Comparison of ENCODE assay signal across 19 cellular contexts in the genomic region with DNA sequence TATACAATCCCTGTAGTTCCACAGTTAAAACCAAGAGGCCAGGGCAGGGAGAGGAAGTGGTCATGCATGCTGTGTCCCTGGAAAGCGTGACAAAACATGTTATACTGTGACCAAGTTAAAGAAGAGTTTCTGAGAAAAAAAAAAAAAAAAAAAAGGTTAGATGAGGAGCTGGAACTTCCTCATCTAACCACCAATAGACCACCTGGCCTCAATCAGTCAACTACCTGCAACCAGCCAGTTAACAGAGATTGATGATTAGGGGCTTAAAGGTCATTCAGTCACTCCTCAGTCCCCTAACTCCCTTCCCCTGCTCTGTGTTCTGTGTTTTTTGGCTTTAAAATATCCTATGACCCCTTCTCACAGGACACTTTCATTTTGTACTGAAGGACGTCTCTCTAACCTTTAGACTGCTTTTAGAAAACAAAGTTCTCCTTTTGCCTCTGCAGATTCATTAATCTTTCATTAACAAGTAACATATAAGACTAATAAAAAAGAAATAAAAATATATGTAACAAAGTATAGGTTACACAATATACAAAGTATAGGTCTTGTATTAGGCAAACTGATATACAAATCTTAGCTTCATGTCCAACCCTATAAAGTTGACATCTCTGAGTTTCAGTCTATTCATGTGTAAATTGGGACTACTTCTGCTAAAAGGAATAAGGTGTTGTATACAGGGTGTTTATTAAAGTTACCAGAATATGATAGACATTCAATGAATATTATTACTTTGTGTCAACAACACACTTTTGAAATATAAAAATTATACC.
A peak's percentile ranks its signal among the peaks of the same experiment; 100 is the strongest.
DNase-seq lines count a peak whose midpoint lies in the region; ATAC-seq, FAIRE-seq and TF ChIP-seq lines count a peak whose summit lies in the region.
"Had no signal": no experiment of that assay in that cellular context is flagged by ENCODE, and none has a peak within 500 bp of the region (broad histone marks: within the 10 kb centered on the region; RNA-seq: fewer than 3 reads in every experiment).

No MANE protein-coding gene starts in this region.

- H2AFZ ChIP-seq in H1 (ENCODE audit: low read length), result peak overlapping the region; percentile 85; the same call in 1 of the 2 replicates

- H3K4me3 ChIP-seq in H1 (ENCODE audit: extremely low read depth in 1 of 4, insufficient read depth in 2 of 4, low read depth in 3 of 4, low read length in 4 of 4), result no peak overlapping the region
- H3K4me3 ChIP-seq: left ventricle myocardium inferior, right lobe of liver had no signal

- FAIRE-seq in H1 (lab: Jason Lieb, UNC), result no peak

- no peak for TF ChIP-seq EP300 in H1 (IDR thresholded peaks at IDR 0.05; ENCODE audit: borderline replicate concordance in 1 of 2, low read depth in 2 of 2, low read length in 2 of 2)

- no peak overlapping the region for H3K4me2 ChIP-seq in H1 (ENCODE audit: insufficient read depth in 1 of 2, low read depth in 2 of 2, low read length in 2 of 2)
- H3K4me2 ChIP-seq: SK-N-SH had no signal

- H3K27ac ChIP-seq in H1 (ENCODE audit: low read depth, low read length), result no peak overlapping the region
- H3K27ac ChIP-seq: left ventricle myocardium inferior, right lobe of liver had no signal

- no peak overlapping the region for H2AK5ac ChIP-seq in H1 (ENCODE audit: low read depth, low read length)

- no peak overlapping the region for H2BK120ac ChIP-seq in H1 (replicated peaks; ENCODE audit: low read depth, low read length)

- H4K8ac ChIP-seq in H1 (ENCODE audit: extremely low read depth, insufficient read depth, low read length), result no peak overlapping the region

- POLR2A ChIA-PET in H1 (lab: Charles Lee; ENCODE audit: partially characterized antibody), result no interaction called here

- H2BK12ac ChIP-seq in H1 (ENCODE audit: low read depth, low read length), result no peak overlapping the region

- H3K4me1 ChIP-seq in H1 (replicated peaks in 1 of 4; ENCODE audit: control insufficient read depth in 3 of 4, insufficient read depth in 4 of 4, low read length in 3 of 4), result no peaks in the 10 kb centered on the region
- H3K4me1 ChIP-seq: left ventricle myocardium inferior, right lobe of liver had no signal

- H3K79me1 ChIP-seq in H1 (ENCODE audit: low read depth, low read length), result no peaks in the 10 kb centered on the region

- H3K27me3 ChIP-seq in H1 (replicated peaks in 1 of 4; ENCODE audit: control insufficient read depth in 3 of 4, extremely low read depth in 1 of 4, insufficient read depth in 3 of 4, low read length in 3 of 4), result no peaks in the 10 kb centered on the region
- H3K27me3 ChIP-seq: right lobe of liver had no signal

- no peaks in the 10 kb centered on the region for H4K20me1 ChIP-seq in H1 (replicated peaks in 1 of 2; ENCODE audit: control insufficient read depth in 1 of 2, insufficient read depth in 2 of 2, low read length in 2 of 2)

- no peak overlapping the region for H2BK20ac ChIP-seq in H1 (ENCODE audit: low read length)

- no peak overlapping the region for H3K18ac ChIP-seq in H1 (ENCODE audit: extremely low read depth, low read length)

- no peaks in the 10 kb centered on the region for H3K9me3 ChIP-seq in H1 (ENCODE audit: insufficient read depth in 2 of 2, low read depth in 1 of 2, low read length in 1 of 2)
- H3K9me3 ChIP-seq: left ventricle myocardium inferior, right lobe of liver, SK-N-SH had no signal

- H3K23ac ChIP-seq in H1 (ENCODE audit: insufficient read length), result no peak overlapping the region

- no peak overlapping the region for H3K9ac ChIP-seq in H1 (replicated peaks in 1 of 4; ENCODE audit: extremely low read depth in 1 of 4, low read depth in 3 of 4, low read length in 3 of 4)
- H3K9ac ChIP-seq: SK-N-SH had no signal

- H3K14ac ChIP-seq in H1 (ENCODE audit: insufficient read length), result no peak overlapping the region

- H4K91ac ChIP-seq in H1 (replicated peaks; ENCODE audit: insufficient read length, low read length), result no peak overlapping the region

- H3K23me2 ChIP-seq in H1 (ENCODE audit: low read depth, low read length), result peaks cover 2% of the 10 kb centered on the region; the same call in 1 of the 2 replicates

- no peak for TF ChIP-seq POLR2A in H1 (IDR thresholded peaks at IDR 0.05; ENCODE audit: control extremely low read depth in 1 of 2, low read depth in 2 of 2, low read length in 2 of 2)

- H3K56ac ChIP-seq in H1 (replicated peaks; ENCODE audit: insufficient read length, low read depth, low read length), result no peak overlapping the region

- no peak for TF ChIP-seq CTCF in H1 (IDR thresholded peaks at IDR 0.05; ENCODE audit: control extremely low read depth in 1 of 3, insufficient read depth in 1 of 3, low read depth in 1 of 3, low read length in 3 of 3)

- WGBS in H1 (ENCODE audit: extremely low coverage in 1 of 2, insufficient coverage in 1 of 2, insufficient read length in 1 of 2, insufficient replicate concordance in 2 of 2, low coverage in 1 of 2, low lambda C conversion rate in 2 of 2, missing lambda C conversion rate in 1 of 2), 2 experiments, result 97% methylated on average over 2 of the region's 2 CpGs; no CpG with 5 or more reads in 1 of the 2 experiments

- DNase-seq in H1 (ENCODE audit: low read depth in 1 of 2, low spot score in 2 of 2) (no peak), NCI-H774 (lab: John Stamatoyannopoulos, UW) (no peak), inferior parietal cortex (ENCODE audit: extremely low spot score) (no peak), SKM-1 treated with dmso at 0.1 percent for 144 hours (lab: John Stamatoyannopoulos, UW; ENCODE audit: unreplicated experiment) (no peak), COR-L47 (lab: John Stamatoyannopoulos, UW) (no peak)
- DNase-seq: activated B cell treated with CpG ODN at 0.5 μM for 24 hours; activated naive CD8-positive, alpha-beta T cell treated with anti-CD3 and anti-CD28 coated beads, Interleukin-2, amount 10 ng/mL, durations not matched to agents 7 days and 5 days; activated T-cell treated with anti-CD3 and anti-CD28 coated beads for 4 hours; DMS53; glutamatergic neuron; left ventricle myocardium inferior; NCI-H1930; NK-92 treated with Interleukin-12 subunit alpha and Interleukin-12 subunit beta, amount 100 ng/mL, for 24 hours; right lobe of liver; SK-N-SH; stimulated activated naive CD8-positive, alpha-beta T cell treated with anti-CD3 and anti-CD28 coated beads, Interleukin-15, Interleukin-2, amounts not matched to agents 100 U/mL and 50 U/mL, for 24 hours had no signal

- H3K79me2 ChIP-seq in H1 (ENCODE audit: control insufficient read depth in 1 of 2, insufficient read depth in 2 of 2, low read length in 2 of 2), result no peaks in the 10 kb centered on the region

- H3K4ac ChIP-seq in H1 (replicated peaks; ENCODE audit: insufficient read length, low read depth, low read length), result no peak overlapping the region

- H2BK5ac ChIP-seq in H1 (ENCODE audit: low read depth, low read length), result no peak overlapping the region

- peak; percentile 60 for ATAC-seq in GM18861 (IDR thresholded peaks at IDR 0.05; ENCODE audit: unreplicated experiment)
- ATAC-seq in GM21786 (IDR thresholded peaks at IDR 0.05; ENCODE audit: unreplicated experiment), result peak; percentile 65
- ATAC-seq in HG03354 (IDR thresholded peaks at IDR 0.05; ENCODE audit: poor library complexity, severe bottlenecking, unreplicated experiment), result peak; percentile 75
- ATAC-seq: right lobe of liver; stimulated activated naive CD8-positive, alpha-beta T cell treated with anti-CD3 and anti-CD28 coated beads, Interleukin-15, Interleukin-2, amounts not matched to agents 100 U/mL and 50 U/mL, for 24 hours had no signal

- CTCF ChIA-PET in H1 (lab: Charles Lee; ENCODE audit: partially characterized antibody), result no interaction called here

- H2BK15ac ChIP-seq in H1 (ENCODE audit: low read length), result no peak overlapping the region

- TF ChIP-seq RAD21 in H1 (IDR thresholded peaks at IDR 0.05 in 1 of 2, conservative IDR thresholded peaks at IDR 0.05 in 1 of 2; ENCODE audit: low read depth in 2 of 2, low read length in 2 of 2), result no peak

- H4K5ac ChIP-seq in H1 (ENCODE audit: insufficient read length, low read depth, low read length), result no peak overlapping the region

- H3K36me3 ChIP-seq in H1 (ENCODE audit: control insufficient read depth in 2 of 4, insufficient read depth in 4 of 4, low read length in 3 of 4), result no peaks in the 10 kb centered on the region
- H3K36me3 ChIP-seq: left ventricle myocardium inferior, right lobe of liver had no signal

TF ChIP-seq in H1, 55 proteins besides CTCF, POLR2A, EP300 and RAD21:
- TF ChIP-seq NRF1 (IDR thresholded peaks at IDR 0.05; ENCODE audit: low read depth, low read length) (no peak), TAF1 (IDR thresholded peaks at IDR 0.05; ENCODE audit: low read depth, low read length) (no peak), BCL11A (IDR thresholded peaks at IDR 0.05; ENCODE audit: low read depth in 2 of 2, low read length in 2 of 2) (no peak), ASH2L (IDR thresholded peaks at IDR 0.05; ENCODE audit: low read length) (no peak), CREB1 (IDR thresholded peaks at IDR 0.05) (no peak)
